14 cellular contexts compared by ENCODE assay signal in genomic region chr13:50942630-50943311, GRCh38.
"Had no signal": no experiment of that assay in that cellular context is flagged by ENCODE, and none has a peak within 500 bp of the region (broad histone marks: within the 10 kb centered on the region; RNA-seq: fewer than 3 reads in every experiment).

No MANE protein-coding gene starts in this region.

- H3K27ac Mint-ChIP-seq: natural killer cell treated with Interleukin-12 subunit alpha and Interleukin-12 subunit beta and Interleukin-15 and Interleukin-18, amount 100 ng/mL, for 72 hours had no signal

- H3K27me3 Mint-ChIP-seq: natural killer cell treated with Interleukin-12 subunit alpha and Interleukin-12 subunit beta and Interleukin-15 and Interleukin-18, amount 100 ng/mL, for 72 hours had no signal

- DNase-seq: activated CD8-positive, alpha-beta memory T cell treated with anti-CD3 and anti-CD28 coated beads, Interleukin-2, amount 50 U/mL, for 48 hours; activated effector memory CD4-positive, alpha-beta T cell treated with Interleukin-2 at 50 U/mL for 16 hours; foreskin keratinocyte; head of caudate nucleus; left lung; occipital lobe; psoas muscle; spleen; stimulated activated CD4-positive, alpha-beta T cell treated with anti-CD3 and anti-CD28 coated beads, Interleukin-2, amount 100 ng/mL, for 24 hours; T-helper 9 cell; thyroid gland; uterus had no signal

- H3K4me3 Mint-ChIP-seq: natural killer cell treated with Interleukin-12 subunit alpha and Interleukin-12 subunit beta and Interleukin-15 and Interleukin-18, amount 100 ng/mL, for 72 hours had no signal

- ATAC-seq: foreskin keratinocyte; left lung; natural killer cell treated with Interleukin-12 subunit alpha and Interleukin-12 subunit beta and Interleukin-15 and Interleukin-18, amount 100 ng/mL, for 72 hours; psoas muscle; sciatic nerve had no signal

- H3K9me3 Mint-ChIP-seq: natural killer cell treated with Interleukin-12 subunit alpha and Interleukin-12 subunit beta and Interleukin-15 and Interleukin-18, amount 100 ng/mL, for 72 hours had no signal
